24 cellular contexts compared by ENCODE assay signal in the genomic region with DNA sequence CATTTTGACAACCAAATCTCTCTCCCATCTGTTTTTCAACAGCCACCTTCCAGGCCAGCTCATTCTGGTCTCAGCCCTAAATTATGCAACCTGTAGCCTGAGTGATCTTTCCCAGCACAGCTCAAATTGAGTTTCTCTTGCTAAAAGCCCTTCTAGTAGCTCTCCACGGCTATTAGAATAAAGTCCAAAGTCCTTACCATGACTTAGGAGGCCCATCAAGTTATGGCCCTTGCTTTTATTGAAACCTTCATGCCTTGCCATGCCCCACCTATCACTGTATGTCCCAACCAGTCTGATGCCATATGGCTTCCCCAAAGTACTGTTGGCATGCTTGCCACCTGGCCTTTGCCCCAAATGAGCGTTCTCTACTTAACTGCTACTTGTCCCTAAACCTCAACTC.
DNase-seq lines count a peak whose midpoint lies in the region; ATAC-seq, FAIRE-seq and TF ChIP-seq lines count a peak whose summit lies in the region.
"Had no signal": no experiment of that assay in that cellular context is flagged by ENCODE, and none has a peak within 500 bp of the region (broad histone marks: within the 10 kb centered on the region; RNA-seq: fewer than 3 reads in every experiment).

No MANE protein-coding gene starts in this region.

- H3K27me3 ChIP-seq in HepG2 (ENCODE audit: control insufficient read depth in 1 of 2, insufficient read depth in 2 of 2, low read length in 2 of 2) (no peaks in the 10 kb centered on the region), transverse colon (no peaks in the 10 kb centered on the region)
- H3K27me3 ChIP-seq: tibial artery had no signal

- no peak for FAIRE-seq in HepG2 (lab: Jason Lieb, UNC)
- FAIRE-seq: islet of Langerhans, TTC549 had no signal

- BruUV-seq in HepG2 (replicated peaks; lab: Mats Ljungman, UMichigan) = no TSS peak

- no peak overlapping the region for H3K4me2 ChIP-seq in HepG2 (ENCODE audit: low read depth, low read length)

- H3K4me3 ChIP-seq in HepG2 (replicated peaks in 1 of 3; ENCODE audit: insufficient read depth in 1 of 3, low read depth in 2 of 3, low read length in 3 of 3) (no peak overlapping the region), transverse colon (no peak overlapping the region)
- H3K4me3 ChIP-seq: tibial artery had no signal

- no peaks in the 10 kb centered on the region for H4K20me1 ChIP-seq in HepG2 (ENCODE audit: insufficient read depth, low read length)

- H3K36me3 ChIP-seq in HepG2 (replicated peaks in 1 of 2; ENCODE audit: control insufficient read depth in 1 of 2, insufficient read depth in 2 of 2, low read length in 2 of 2) (no peaks in the 10 kb centered on the region), transverse colon (no peaks in the 10 kb centered on the region)
- H3K36me3 ChIP-seq: tibial artery had no signal

- TF ChIP-seq CTCF in HepG2 (CRISPR knock-in tag; IDR thresholded peaks at IDR 0.05) = no peak
- no peak for TF ChIP-seq CTCF in transverse colon (IDR thresholded peaks at IDR 0.05)

- H3K9me3 Mint-ChIP-seq in activated naive CD4-positive, alpha-beta T cell treated with anti-CD3 and anti-CD28 coated beads, Interleukin-2, amount 50 U/mL, for 72 hours = peaks cover 5 to 9% of the 10 kb centered on the region in 2 donors
- H3K9me3 Mint-ChIP-seq: H9 had no signal

- H3K79me2 ChIP-seq in HepG2 (ENCODE audit: insufficient read depth, low read length) = no peaks in the 10 kb centered on the region

- ATAC-seq in HepG2 (0 out of 3 replicates have a peak, but pooled peaks have one; percentile 24), GM21737 (IDR thresholded peaks at IDR 0.05; ENCODE audit: unreplicated experiment) (no peak)
- ATAC-seq in activated naive CD4-positive, alpha-beta T cell treated with anti-CD3 and anti-CD28 coated beads, Interleukin-2, amount 50 U/mL, for 72 hours = no peak
- ATAC-seq: activated T-cell treated with anti-CD3 and anti-CD28 coated beads, Interleukin-2, amount 50 U/mL, for 72 hours; natural killer cell treated with Interleukin-12 subunit alpha and Interleukin-12 subunit beta and Interleukin-15 and Interleukin-18, amount 100 ng/mL, for 72 hours; stimulated activated naive CD8-positive, alpha-beta T cell treated with anti-CD3 and anti-CD28 coated beads, Interleukin-15, Interleukin-2, amounts not matched to agents 100 U/mL and 50 U/mL, for 24 hours had no signal

- POLR2A ChIA-PET in HepG2 (lab: Yijun Ruan, JAX) = no interaction called here

- TF ChIP-seq RAD21 in HepG2 (CRISPR knock-in tag; IDR thresholded peaks at IDR 0.05) = no peak

- no peak overlapping the region for H3K9ac ChIP-seq in HepG2 (ENCODE audit: insufficient read depth, low read depth, low read length)

- H3K4me1 ChIP-seq in HepG2 (ENCODE audit: insufficient read depth, low read length) (peaks cover 17% of the 10 kb centered on the region), transverse colon (peaks cover 0 to 29% (median 10%) of the 10 kb centered on the region in 4 donors)

- TF ChIP-seq POLR2A in HepG2 (IDR thresholded peaks at IDR 0.05; ENCODE audit: insufficient read depth in 1 of 2, low read depth in 2 of 2, low read length in 2 of 2) (no peak), transverse colon (IDR thresholded peaks at IDR 0.05) (no peak)

- 40% methylated on average over 2 of the region's 2 CpGs for WGBS in HepG2 (ENCODE audit: low lambda C conversion rate)
- 48 to 86% methylated on average over 1 to 2 of the region's 2 CpGs for WGBS in transverse colon (ENCODE audit: low coverage in 1 of 2), 2 donors

- in situ Hi-C loops in HepG2 (cut with HindIII; ENCODE audit: extremely low pct_ligation_motif_present, low pct_unique_long_range_greater_than_20kb) (no loop called here), transverse colon (cut with MboI; ENCODE audit: low pct_ligation_motif_present in 1 of 4, low pct_unique_long_range_greater_than_20kb in 1 of 4, low sequenced_read_pairs in 3 of 4) (no loop called here)

- H3K27ac ChIP-seq in HepG2 (ENCODE audit: extremely low read length, insufficient read depth, low read length) (no peak overlapping the region), transverse colon (peak overlapping the region in 3 of 4 donors; percentile 32 to 55 (median 49))
- H3K27ac ChIP-seq: 22Rv1 had no signal

- peaks cover 5% of the 10 kb centered on the region in 2 donors for H3K36me3 Mint-ChIP-seq in activated naive CD4-positive, alpha-beta T cell treated with anti-CD3 and anti-CD28 coated beads, Interleukin-2, amount 50 U/mL, for 72 hours
- H3K36me3 Mint-ChIP-seq: natural killer cell treated with Interleukin-12 subunit alpha and Interleukin-12 subunit beta and Interleukin-15 and Interleukin-18, amount 100 ng/mL, for 72 hours had no signal

- H3K27ac Mint-ChIP-seq in activated naive CD4-positive, alpha-beta T cell treated with anti-CD3 and anti-CD28 coated beads, Interleukin-2, amount 50 U/mL, for 72 hours = no peak overlapping the region
- H3K27ac Mint-ChIP-seq: activated naive CD4-positive, alpha-beta T cell treated with anti-CD3 and anti-CD28 coated beads, Interleukin-2, amount 10 ng/mL, durations not matched to agents 7 days and 5 days; activated T-cell treated with anti-CD3 and anti-CD28 coated beads, Interleukin-2, amount 50 U/mL, for 72 hours; H9; natural killer cell treated with Interleukin-12 subunit alpha and Interleukin-12 subunit beta and Interleukin-15 and Interleukin-18, amount 100 ng/mL, for 72 hours had no signal

- DNase-seq in NCI-H1694 treated with DMSO at 0.1 percent for 48 hours (lab: John Stamatoyannopoulos, UW) (peak; percentile 0), NCI-H1694 (lab: John Stamatoyannopoulos, UW) (no peak), cerebellar cortex (ENCODE audit: low spot score) (peak; percentile 5), HepG2 (ENCODE audit: low spot score) (no peak), transverse colon (peak; percentile 64), kidney tubule cell (ENCODE audit: low spot score) (no peak)
- DNase-seq in activated naive CD4-positive, alpha-beta T cell treated with anti-CD3 and anti-CD28 coated beads, Interleukin-2, amount 50 U/mL, for 72 hours (ENCODE audit: low spot score in 2 of 2) = no peak
- DNase-seq: activated naive CD4-positive, alpha-beta T cell treated with anti-CD3 and anti-CD28 coated beads, Interleukin-2, amount 10 ng/mL, durations not matched to agents 7 days and 5 days; activated T-cell treated with anti-CD3 and anti-CD28 coated beads, Interleukin-2, amount 50 U/mL, for 72 hours; DMS79 treated with DMSO at 0.1 percent for 48 hours; H9; hippocampal formation; mesendoderm; NCI-H2081 treated with DMSO at 0.1 percent for 48 hours; NCI-H510A treated with DMSO at 0.1 percent for 48 hours; SHP77; stimulated activated CD4-positive, alpha-beta T cell treated with anti-CD3 and anti-CD28 coated beads, Interleukin-2, amount 100 ng/mL, for 48 hours; stimulated activated naive CD8-positive, alpha-beta T cell treated with anti-CD3 and anti-CD28 coated beads, Interleukin-15, Interleukin-2, amounts not matched to agents 100 U/mL and 50 U/mL, for 24 hours; tibial artery had no signal

- CTCF ChIA-PET in HepG2 (lab: Yijun Ruan, JAX; ENCODE audit: low intra/inter-chr PET ratio, low total read pairs) = no interaction called here

- H3K9me3 ChIP-seq in HepG2 (ENCODE audit: low read length) (no peaks in the 10 kb centered on the region), transverse colon (no peaks in the 10 kb centered on the region)
- H3K9me3 ChIP-seq: tibial artery had no signal

- intact Hi-C loops in HepG2 (cut with micrococcal nuclease; ENCODE audit: unreplicated experiment) (no loop called here), transverse colon (cut with DNase I; ENCODE audit: low total_unique reads) (no loop called here)

- H2AFZ ChIP-seq in HepG2 (ENCODE audit: low read length) = no peak overlapping the region

- TF ChIP-seq EP300 in HepG2 (IDR thresholded peaks at IDR 0.05; ENCODE audit: low read depth in 2 of 2, low read length in 2 of 2) (no peak), HepG2 (CRISPR knock-in tag; IDR thresholded peaks at IDR 0.05; ENCODE audit: borderline replicate concordance) (no peak), transverse colon (IDR thresholded peaks at IDR 0.05; ENCODE audit: low read depth) (no peak)

TF ChIP-seq in HepG2, 621 proteins besides CTCF, POLR2A, EP300 and RAD21:
- TF ChIP-seq ZNF644 (CRISPR knock-in tag; IDR thresholded peaks at IDR 0.05; ENCODE audit: low read depth) (0 out of 2 replicates have a peak, but pooled peaks have one; percentile 10), SCMH1 (CRISPR knock-in tag; IDR thresholded peaks at IDR 0.05; ENCODE audit: borderline replicate concordance) (no peak)

Comparison
In these comparisons a context has a peak if more than half of its experiments do, and no peak if none do; other contexts are left out.
1. DNase-seq: peak in NCI-H1694 treated with DMSO at 0.1 percent for 48 hours (single experiment), cerebellar cortex (single experiment) and transverse colon (single experiment); none in NCI-H1694 (single experiment), HepG2 (single experiment), kidney tubule cell (single experiment) and activated naive CD4-positive, alpha-beta T cell treated with anti-CD3 and anti-CD28 coated beads, Interleukin-2, amount 50 U/mL, for 72 hours (0 of 2).